1 cellular context compared by ENCODE assay signal in the genomic region with DNA sequence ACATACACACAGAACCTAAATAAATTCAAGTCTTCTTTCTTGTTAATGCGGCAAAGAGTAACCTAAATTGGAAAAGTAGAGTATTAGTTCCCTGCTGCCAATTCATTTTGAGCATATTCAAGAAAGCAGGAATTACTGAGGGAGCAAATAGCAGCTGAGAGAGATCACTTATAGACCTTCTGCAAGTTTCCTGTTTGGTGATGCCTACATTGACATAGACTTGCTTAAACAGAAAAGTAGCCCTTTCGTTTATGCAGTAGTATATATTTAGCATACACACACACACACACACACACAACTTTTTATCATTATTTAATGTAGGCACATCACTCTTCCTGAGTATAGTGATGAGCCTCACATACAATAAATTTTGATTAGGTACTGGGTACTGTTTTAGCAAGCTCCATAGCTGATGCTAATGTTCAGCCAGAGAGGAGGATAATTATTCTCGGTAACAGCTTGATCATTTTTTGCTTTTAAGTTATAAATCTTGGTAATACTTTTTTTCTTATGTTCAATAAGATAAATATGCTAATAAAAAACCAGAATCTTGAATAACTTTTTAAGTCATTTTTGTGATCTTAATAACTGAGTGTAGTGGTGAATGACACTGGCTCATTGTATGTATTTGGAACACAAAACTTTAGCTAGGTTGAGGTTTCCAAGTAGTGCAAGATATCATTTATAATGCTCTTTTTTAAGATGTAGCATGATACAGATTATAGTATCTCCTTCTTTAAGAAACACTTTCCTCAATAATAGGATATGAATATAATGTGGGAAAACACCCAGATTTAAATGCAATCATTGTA.
TF ChIP-seq lines count a peak whose summit lies in the region.

No MANE protein-coding gene starts in this region.

TF ChIP-seq in IMR-90, 13 proteins besides CTCF, POLR2A, EP300 and RAD21 (continued from another document):
- TF ChIP-seq ELK1 (IDR thresholded peaks at IDR 0.05; ENCODE audit: borderline replicate concordance, low read depth, low read length) (no peak), MAFK (IDR thresholded peaks at IDR 0.05; ENCODE audit: low read depth, low read length) (no peak)
- TF ChIP-seq, protein P1, sequence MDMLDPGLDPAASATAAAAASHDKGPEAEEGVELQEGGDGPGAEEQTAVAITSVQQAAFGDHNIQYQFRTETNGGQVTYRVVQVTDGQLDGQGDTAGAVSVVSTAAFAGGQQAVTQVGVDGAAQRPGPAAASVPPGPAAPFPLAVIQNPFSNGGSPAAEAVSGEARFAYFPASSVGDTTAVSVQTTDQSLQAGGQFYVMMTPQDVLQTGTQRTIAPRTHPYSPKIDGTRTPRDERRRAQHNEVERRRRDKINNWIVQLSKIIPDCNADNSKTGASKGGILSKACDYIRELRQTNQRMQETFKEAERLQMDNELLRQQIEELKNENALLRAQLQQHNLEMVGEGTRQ (IDR thresholded peaks at IDR 0.05; ENCODE audit: low read depth, low read length): no peak
